Comparison of ENCODE assay signal across 8 cellular contexts in the genomic region with DNA sequence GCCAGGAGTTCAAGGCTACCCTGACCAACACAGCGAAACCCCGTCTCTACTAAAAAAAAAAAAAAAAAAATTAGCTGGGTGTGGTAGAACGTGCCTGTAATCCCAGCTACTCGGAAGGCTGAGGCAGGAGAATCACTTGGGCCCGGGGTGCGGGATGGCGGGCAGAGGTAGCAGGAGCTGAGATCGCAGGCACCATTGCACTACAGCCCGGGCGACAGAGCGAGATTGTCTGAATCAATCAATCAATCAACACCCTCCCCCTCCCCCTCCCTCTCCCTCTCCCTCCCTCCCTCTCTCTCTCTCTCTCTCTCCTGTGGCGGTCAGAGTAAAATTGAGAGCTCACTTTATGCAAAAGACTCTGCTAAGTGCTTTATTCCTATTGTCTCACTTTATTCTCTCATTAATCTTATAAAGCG. TPM values are rescaled to one million over a fixed set of nuclear protein-coding genes. Genes with fewer than 3 reads are reported as not detected.
DNase-seq lines count a peak whose midpoint lies in the region; ATAC-seq and TF ChIP-seq lines count a peak whose summit lies in the region.

No MANE protein-coding gene starts in this region.

- no peaks in the 10 kb centered on the region for H3K27me3 ChIP-seq in psoas muscle (ENCODE audit: insufficient read depth in 3 of 3, low read length in 2 of 3)

- TF ChIP-seq CTCF in GM12864 (IDR thresholded peaks at IDR 0.05; ENCODE audit: low read depth, low read length, missing control alignments) (no peak), RWPE1 (conservative IDR thresholded peaks at IDR 0.05; ENCODE audit: low read depth) (no peak), psoas muscle (IDR thresholded peaks at IDR 0.05) (no peak), GM10266 (IDR thresholded peaks at IDR 0.05; ENCODE audit: control insufficient read depth, insufficient read depth, low read depth, missing control alignments) (no peak)

- DNase-seq in GM12864 (ENCODE audit: low read depth) (no peak), RWPE1 (ENCODE audit: low spot score) (no peak), erythroblast (lab: John Stamatoyannopoulos, UW) (peak; percentile 24 to 26), psoas muscle (no peak), Kasumi-1 (lab: John Stamatoyannopoulos, UW) (no peak), NCI-H2171 (lab: John Stamatoyannopoulos, UW) (no peak), GM10266 (ENCODE audit: extremely low spot score) (no peak)

- 36 to 39% (median 37%) methylated on average over 13 of the region's 13 CpGs for WGBS in psoas muscle, 3 donors

- peaks cover 26% of the 10 kb centered on the region for H3K4me1 ChIP-seq in psoas muscle

- H3K36me3 ChIP-seq in psoas muscle (ENCODE audit: insufficient read depth in 1 of 2, low read depth in 1 of 2) = no peaks in the 10 kb centered on the region

- POLR2A ChIA-PET in RWPE1 (lab: Yijun Ruan, JAX; ENCODE audit: low non-redundant PET) = no interaction called here

- no peak for TF ChIP-seq POLR2A in erythroblast (IDR thresholded peaks at IDR 0.05; ENCODE audit: low read length)

- intact Hi-C loops in psoas muscle (cut with DNase I) = loop anchor here (2.0 to 5.0 kb wide), 3 partner anchors 31 to 41 kb away; no protein-coding TSS in a partner anchor

- H3K27ac ChIP-seq in RWPE1 (peak overlapping the region; percentile 73), psoas muscle (no peak overlapping the region)

- CTCF ChIA-PET in RWPE1 (lab: Yijun Ruan, JAX) = interaction anchor here (0.6 to 1.7 kb wide), 3 partner anchors 29 to 138 kb away, joined by 3 to 5 read pairs (median 3); partner anchors contain the start of gene TAF1C

- H3K4me3 ChIP-seq in GM12864 (ENCODE audit: low read depth, low read length) = peak overlapping the region; percentile 82
- H3K4me3 ChIP-seq in psoas muscle = peak overlapping the region; percentile 95

- H3K9me3 ChIP-seq in psoas muscle = no peaks in the 10 kb centered on the region

- ATAC-seq in psoas muscle (no peak), GM21619 (IDR thresholded peaks at IDR 0.05; ENCODE audit: unreplicated experiment) (no peak)

RNA-seq across cellular contexts. Expression of gene HSDL1, which starts 1.2 kb away (rescaled TPM):
- total RNA-seq in psoas muscle = 10 to 100 TPM; 12.4 to 24.4 (median 21.2) TPM
- polyA plus RNA-seq in psoas muscle = 10 to 100 TPM; 11.7 to 39.3 (median 12.0) TPM

RNA-seq across cellular contexts. Expression of gene DNAAF1, which starts 1.3 kb away (rescaled TPM):
- not detected for total RNA-seq in psoas muscle
- polyA plus RNA-seq in psoas muscle = under 1 TPM; 0.17 to 0.44 (median 0.17) TPM

RNA-seq across cellular contexts. Expression of gene MBTPS1, which starts 27.1 kb away (rescaled TPM):
- total RNA-seq in psoas muscle = 10 to 100 TPM; 27.0 to 31.8 (median 29.1) TPM
- polyA plus RNA-seq in psoas muscle = 10 to 100 TPM; 18.6 to 30.9 (median 20.1) TPM

RNA-seq across cellular contexts. Expression of gene TAF1C, which starts 43.1 kb away (rescaled TPM):
- total RNA-seq in psoas muscle = 10 to 100 TPM in 3 of 4 donors, 1 to 10 TPM in 1; 8.3 to 22.3 (median 16.3) TPM
- polyA plus RNA-seq in psoas muscle = 10 to 100 TPM; 13.6 to 24.4 (median 19.3) TPM

RNA-seq across cellular contexts. Expression of gene ADAD2, which starts 47.2 kb away (rescaled TPM):
- total RNA-seq in psoas muscle = not detected
- under 1 TPM; 0.17 to 0.69 (median 0.18) TPM for polyA plus RNA-seq in psoas muscle

Comparison
In these comparisons a context has a peak if more than half of its experiments do, and no peak if none do; other contexts are left out.
1. DNase-seq: peak in erythroblast (2 of 2); none in GM12864 (single experiment), RWPE1 (single experiment), psoas muscle (0 of 2), Kasumi-1 (0 of 2), NCI-H2171 (single experiment) and GM10266 (single experiment).